ENCODE assay signal across 9 cellular contexts in the genomic region with DNA sequence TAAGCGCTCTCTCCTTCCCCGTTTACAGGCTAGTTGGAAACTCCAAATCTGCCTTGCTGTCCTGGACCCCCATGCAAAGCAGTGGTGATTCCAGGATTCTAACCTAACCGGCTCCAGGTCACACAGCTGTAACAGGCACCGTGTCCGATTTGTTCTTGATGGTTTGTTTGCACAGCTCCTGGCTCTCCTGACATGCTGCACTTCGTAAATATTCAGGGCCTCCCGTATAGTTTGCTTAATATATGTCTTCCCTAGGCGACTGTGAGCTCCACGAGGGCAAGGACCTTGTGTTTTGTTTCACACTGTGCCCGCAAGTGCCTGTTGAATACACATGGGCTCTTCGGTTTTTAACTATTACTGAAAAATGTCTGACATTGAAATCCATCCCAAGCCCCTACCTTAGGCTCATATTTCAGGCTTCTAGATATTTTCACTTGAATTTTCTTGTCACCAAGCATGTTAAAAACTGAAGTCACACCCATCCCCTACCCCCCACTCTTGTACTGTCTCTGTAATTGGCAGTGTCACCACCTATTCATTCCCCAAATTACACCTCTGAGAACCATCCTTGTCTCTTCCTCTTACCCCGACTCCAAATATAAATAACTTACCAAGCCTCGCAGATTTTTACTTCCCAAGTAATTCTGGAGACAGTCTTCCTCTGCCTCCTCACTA. TPM values are rescaled to one million over a fixed set of nuclear protein-coding genes. Genes with fewer than 3 reads are reported as not detected.
DNase-seq lines count a peak whose midpoint lies in the region; ATAC-seq and TF ChIP-seq lines count a peak whose summit lies in the region.
"Had no signal": no experiment of that assay in that cellular context is flagged by ENCODE, and none has a peak within 500 bp of the region (broad histone marks: within the 10 kb centered on the region; RNA-seq: fewer than 3 reads in every experiment).

No MANE protein-coding gene starts in this region.

- no peaks in the 10 kb centered on the region; the same call in 1 of the 2 replicates for H3K36me3 ChIP-seq in GM06990 (ENCODE audit: control insufficient read depth, insufficient read depth, low read length)

- TF ChIP-seq CTCF in GM06990 (IDR thresholded peaks at IDR 0.05; ENCODE audit: insufficient read depth, low read length, poor library complexity, severe bottlenecking) (no peak), omental fat pad (IDR thresholded peaks at IDR 0.05) (no peak), progenitor cell of endocrine pancreas (IDR thresholded peaks at IDR 0.05; ENCODE audit: unreplicated experiment) (no peak), natural killer cell (IDR thresholded peaks at IDR 0.05) (no peak)

- H3K4me1 Mint-ChIP-seq in progenitor cell of endocrine pancreas (ENCODE audit: low read depth) (peaks cover 30% of the 10 kb centered on the region), natural killer cell (peaks cover 25 to 30% of the 10 kb centered on the region in 2 donors)
- H3K4me1 Mint-ChIP-seq in activated T-cell treated with anti-CD3 and anti-CD28 coated beads, Interleukin-2, amount 50 U/mL, for 4 hours (ENCODE audit: low read depth): peaks cover 24% of the 10 kb centered on the region

- H3K27me3 Mint-ChIP-seq in progenitor cell of endocrine pancreas: no peaks in the 10 kb centered on the region
- H3K27me3 Mint-ChIP-seq in activated T-cell treated with anti-CD3 and anti-CD28 coated beads, Interleukin-2, amount 50 U/mL, for 4 hours (ENCODE audit: low read depth): no peaks in the 10 kb centered on the region
- H3K27me3 Mint-ChIP-seq in natural killer cell (ENCODE audit: low read depth in 2 of 2): no peaks in the 10 kb centered on the region
- H3K27me3 Mint-ChIP-seq: naive B cell had no signal

- H3K4me3 Mint-ChIP-seq in progenitor cell of endocrine pancreas (ENCODE audit: low read depth) (no peak overlapping the region), natural killer cell (no peak overlapping the region)
- H3K4me3 Mint-ChIP-seq in activated T-cell treated with anti-CD3 and anti-CD28 coated beads, Interleukin-2, amount 50 U/mL, for 4 hours: no peak overlapping the region
- H3K4me3 Mint-ChIP-seq: naive B cell had no signal

- no peaks in the 10 kb centered on the region for H3K9me3 Mint-ChIP-seq in progenitor cell of endocrine pancreas (ENCODE audit: low read depth)
- H3K9me3 Mint-ChIP-seq in activated T-cell treated with anti-CD3 and anti-CD28 coated beads, Interleukin-2, amount 50 U/mL, for 4 hours: no peaks in the 10 kb centered on the region
- H3K9me3 Mint-ChIP-seq in natural killer cell: no peaks in the 10 kb centered on the region
- H3K9me3 Mint-ChIP-seq: naive B cell had no signal

- DNase-seq in GM06990 (ENCODE audit: extremely low read depth, insufficient read length) (no peak), NCI-H1417 treated with DMSO at 0.1 percent for 48 hours (lab: John Stamatoyannopoulos, UW) (peak; percentile 65), omental fat pad (ENCODE audit: low spot score) (no peak), progenitor cell of endocrine pancreas (ENCODE audit: low spot score, unreplicated experiment) (no peak), activated gamma-delta T cell (lab: John Stamatoyannopoulos, UW) (no peak), natural killer cell (no peak)
- no peak for DNase-seq in activated T-cell treated with anti-CD3 and anti-CD28 coated beads, Interleukin-2, amount 50 U/mL, for 4 hours

- H3K36me3 Mint-ChIP-seq in progenitor cell of endocrine pancreas (ENCODE audit: insufficient read depth) (peaks cover 2% of the 10 kb centered on the region), natural killer cell (no peaks in the 10 kb centered on the region)
- peaks cover 10% of the 10 kb centered on the region for H3K36me3 Mint-ChIP-seq in activated T-cell treated with anti-CD3 and anti-CD28 coated beads, Interleukin-2, amount 50 U/mL, for 4 hours (ENCODE audit: insufficient read depth)
- H3K36me3 Mint-ChIP-seq: naive B cell had no signal

- H3K27ac ChIP-seq in cingulate gyrus (ENCODE audit: low read depth, low read length): peak overlapping the region; percentile 95

- H3K27me3 ChIP-seq in GM06990 (replicated peaks; ENCODE audit: control insufficient read depth, insufficient read depth, low read length): no peaks in the 10 kb centered on the region

- H3K27ac Mint-ChIP-seq in progenitor cell of endocrine pancreas (no peak overlapping the region), natural killer cell (no peak overlapping the region)
- H3K27ac Mint-ChIP-seq: naive B cell had no signal

- H3K4me3 ChIP-seq in GM06990 (replicated peaks; ENCODE audit: low read depth, low read length): peak overlapping the region; percentile 73

- ATAC-seq in omental fat pad (ENCODE audit: low FRiP score) (peak; percentile 5), natural killer cell (no peak)
- no peak for ATAC-seq in activated T-cell treated with anti-CD3 and anti-CD28 coated beads, Interleukin-2, amount 50 U/mL, for 4 hours

- intact Hi-C loops in natural killer cell (cut with micrococcal nuclease): loop anchor here (2.0 to 5.0 kb wide), 2 partner anchors 299 to 449 kb away; partner anchors contain the start of genes HS1BP3 and TTC32

RNA-seq across cellular contexts. Expression of gene PUM2, which starts 1.0 kb away (rescaled TPM):
- total RNA-seq in omental fat pad: 10 to 100 TPM; 42.3 to 72.4 (median 57.8) TPM
- 123 and 128 TPM in 2 replicates for total RNA-seq in progenitor cell of endocrine pancreas
- 10 to 100 TPM; 88.1 to 92.6 (median 91.3) TPM for total RNA-seq in activated T-cell treated with anti-CD3 and anti-CD28 coated beads, Interleukin-2, amount 50 U/mL, for 4 hours
- total RNA-seq in natural killer cell: 100 to 1,000 TPM; 115 to 157 (median 130) TPM
